In genomic region chr14:32252030-32252670, GRCh38 we compare ENCODE assay signal across 9 cellular contexts. TPM values are rescaled to one million over a fixed set of nuclear protein-coding genes. Genes with fewer than 3 reads are reported as not detected.
DNase-seq lines count a peak whose midpoint lies in the region; ATAC-seq, FAIRE-seq and TF ChIP-seq lines count a peak whose summit lies in the region.
"Had no signal": no experiment of that assay in that cellular context is flagged by ENCODE, and none has a peak within 500 bp of the region (broad histone marks: within the 10 kb centered on the region; RNA-seq: fewer than 3 reads in every experiment).

No MANE protein-coding gene starts in this region.

- H3K4me3 ChIP-seq in kidney (ENCODE audit: low read length in 2 of 2): no peak overlapping the region

- peak; percentile 78 for TF ChIP-seq CTCF in kidney (IDR thresholded peaks at IDR 0.05; ENCODE audit: borderline replicate concordance, extremely low read depth, insufficient read depth)

- H3K27ac Mint-ChIP-seq in T-helper 2 cell treated with Interferon-gamma antibody and Interleukin-4, amounts not matched to agents 5 μg/mL and 100 μg/mL, for 36 hours: no peak overlapping the region
- H3K27ac Mint-ChIP-seq: stimulated activated naive CD8-positive, alpha-beta T cell treated with anti-CD3 and anti-CD28 coated beads, Interleukin-15, Interleukin-2, amounts not matched to agents 100 ng/mL and 50 ng/mL, for 24 hours had no signal

- H3K4me1 Mint-ChIP-seq in T-helper 2 cell treated with Interferon-gamma antibody and Interleukin-4, amounts not matched to agents 5 μg/mL and 100 μg/mL, for 36 hours (ENCODE audit: low read depth): no peaks in the 10 kb centered on the region

- no peaks in the 10 kb centered on the region for H3K36me3 ChIP-seq in kidney (ENCODE audit: control insufficient read depth in 1 of 2, insufficient read depth in 2 of 2, low read length in 2 of 2)

- H3K9ac ChIP-seq in kidney (ENCODE audit: low read length in 2 of 2): peak overlapping the region in 1 of 2 donors; percentile 5

- H3K4me1 ChIP-seq in kidney (ENCODE audit: control insufficient read depth in 1 of 2, insufficient read depth in 1 of 2, low read depth in 1 of 2, low read length in 2 of 2): peaks cover 0 to 8% of the 10 kb centered on the region in 2 donors

- H3K36me3 Mint-ChIP-seq in T-helper 2 cell treated with Interferon-gamma antibody and Interleukin-4, amounts not matched to agents 5 μg/mL and 100 μg/mL, for 36 hours (ENCODE audit: low read depth): no peaks in the 10 kb centered on the region

- H3K9me3 Mint-ChIP-seq in T-helper 2 cell treated with Interferon-gamma antibody and Interleukin-4, amounts not matched to agents 5 μg/mL and 100 μg/mL, for 36 hours: no peaks in the 10 kb centered on the region
- H3K9me3 Mint-ChIP-seq: stimulated activated naive CD8-positive, alpha-beta T cell treated with anti-CD3 and anti-CD28 coated beads, Interleukin-15, Interleukin-2, amounts not matched to agents 100 ng/mL and 50 ng/mL, for 24 hours had no signal

- intact Hi-C loops in kidney (cut with DNase I): loop anchor here (10.0 kb wide), 1 partner anchor 317 kb away; no protein-coding TSS in a partner anchor

- ATAC-seq in GM18511 (IDR thresholded peaks at IDR 0.05; ENCODE audit: unreplicated experiment): peak; percentile 87
- ATAC-seq in HG03060 (IDR thresholded peaks at IDR 0.05; ENCODE audit: low read depth, unreplicated experiment): peak; percentile 48

- no peaks in the 10 kb centered on the region for H3K9me3 ChIP-seq in kidney (ENCODE audit: control insufficient read depth in 1 of 2, low read length in 2 of 2)

- no peak overlapping the region for H3K4me3 Mint-ChIP-seq in T-helper 2 cell treated with Interferon-gamma antibody and Interleukin-4, amounts not matched to agents 5 μg/mL and 100 μg/mL, for 36 hours
- H3K4me3 Mint-ChIP-seq: stimulated activated naive CD8-positive, alpha-beta T cell treated with anti-CD3 and anti-CD28 coated beads, Interleukin-15, Interleukin-2, amounts not matched to agents 100 ng/mL and 50 ng/mL, for 24 hours had no signal

- no peaks in the 10 kb centered on the region for H3K27me3 Mint-ChIP-seq in T-helper 2 cell treated with Interferon-gamma antibody and Interleukin-4, amounts not matched to agents 5 μg/mL and 100 μg/mL, for 36 hours (ENCODE audit: low read depth)
- H3K27me3 Mint-ChIP-seq: stimulated activated naive CD8-positive, alpha-beta T cell treated with anti-CD3 and anti-CD28 coated beads, Interleukin-15, Interleukin-2, amounts not matched to agents 100 ng/mL and 50 ng/mL, for 24 hours had no signal

- FAIRE-seq in kidney (lab: Jason Lieb, UNC): peak; percentile 74

- peak overlapping the region; percentile 37 for H3K27ac ChIP-seq in caudate nucleus (ENCODE audit: low read depth, low read length)
- no peak overlapping the region for H3K27ac ChIP-seq in kidney (ENCODE audit: low read depth in 2 of 2, low read length in 2 of 2)

- DNase-seq in AG08396 (ENCODE audit: low spot score): peak; percentile 68
- peak; percentile 100 for DNase-seq in NCI-H2029 treated with DMSO at 0.1 percent for 48 hours (lab: John Stamatoyannopoulos, UW)
- peak; percentile 29 for DNase-seq in T-helper 2 cell treated with Interferon-gamma antibody and Interleukin-4, amounts not matched to agents 5 μg/mL and 100 μg/mL, for 36 hours (ENCODE audit: low spot score)
- DNase-seq in caudate nucleus (lab: John Stamatoyannopoulos, UW): peak in 47 of 61 donors; percentile 2 to 79 (median 33)
- DNase-seq in kidney: no peak
- DNase-seq in stimulated activated CD4-positive, alpha-beta T cell treated with anti-CD3 and anti-CD28 coated beads, Interleukin-2, amount 100 ng/mL, for 24 hours: peak; percentile 17 to 47

RNA-seq across cellular contexts. Expression of gene RNU6-8, which starts 49.1 kb away (rescaled TPM):
- not detected for total RNA-seq in kidney
- not detected for polyA plus RNA-seq in kidney (ENCODE audit: insufficient read depth, low read depth, low replicate concordance)

RNA-seq across cellular contexts. Expression of gene RNU6-7, which starts 50.3 kb away (rescaled TPM):
- total RNA-seq in kidney: not detected
- not detected for polyA plus RNA-seq in kidney (ENCODE audit: insufficient read depth, low read depth, low replicate concordance)
